In genomic region chr5:15124461-15124860, GRCh38 we compare ENCODE assay signal across 2 cellular contexts.
A peak's percentile ranks its signal among the peaks of the same experiment; 100 is the strongest.
TF ChIP-seq lines count a peak whose summit lies in the region.

No MANE protein-coding gene starts in this region.

TF ChIP-seq in HepG2, 621 proteins besides CTCF, POLR2A, EP300 and RAD21:
- no peak for TF ChIP-seq CHCHD3 (CRISPR knock-in tag; IDR thresholded peaks at IDR 0.05)
- TF ChIP-seq MAFK (conservative IDR thresholded peaks at IDR 0.05 in 1 of 2, IDR thresholded peaks at IDR 0.05 in 1 of 2; ENCODE audit: low read length in 2 of 2): peak; percentile 66 to 84
- TF ChIP-seq ATF7 (IDR thresholded peaks at IDR 0.05): peak; percentile 20; the same call in 1 of the 2 replicates
- no peak for TF ChIP-seq ATF7 (CRISPR knock-in tag; IDR thresholded peaks at IDR 0.05)
- peak; percentile 70; the same call in 1 of the 2 replicates for TF ChIP-seq MAFF (IDR thresholded peaks at IDR 0.05; ENCODE audit: low read depth, low read length)

TF ChIP-seq in K562, 482 proteins besides CTCF, POLR2A, EP300 and RAD21:
- no peak for TF ChIP-seq ZNF3 (CRISPR knock-in tag; IDR thresholded peaks at IDR 0.05)
- no peak for TF ChIP-seq HBP1 (CRISPR knock-in tag; IDR thresholded peaks at IDR 0.05)
- TF ChIP-seq ZBTB34 (CRISPR knock-in tag; IDR thresholded peaks at IDR 0.05): no peak
- TF ChIP-seq ZC3H11A (IDR thresholded peaks at IDR 0.05; ENCODE audit: low read depth, low read length): no peak
- TF ChIP-seq CREB3L1 (IDR thresholded peaks at IDR 0.05; ENCODE audit: borderline replicate concordance, low read depth): no peak
- TF ChIP-seq ELK1 (CRISPR knock-in tag; IDR thresholded peaks at IDR 0.05): no peak
- TF ChIP-seq DMBX1 (CRISPR knock-in tag; IDR thresholded peaks at IDR 0.05; ENCODE audit: borderline replicate concordance): no peak
- no peak for TF ChIP-seq FOXO4 (CRISPR knock-in tag; IDR thresholded peaks at IDR 0.05)
- no peak for TF ChIP-seq TFE3 (CRISPR knock-in tag; IDR thresholded peaks at IDR 0.05)
- peak; percentile 38; the same call in 1 of the 2 replicates for TF ChIP-seq C11orf30 (IDR thresholded peaks at IDR 0.05; ENCODE audit: low read depth)
- TF ChIP-seq ZNF57 (CRISPR knock-in tag; IDR thresholded peaks at IDR 0.05): no peak
- no peak for TF ChIP-seq COPS2 (conservative IDR thresholded peaks at IDR 0.05)
- no peak for TF ChIP-seq SMARCB1 (IDR thresholded peaks at IDR 0.05; ENCODE audit: insufficient read length, low read depth)
- TF ChIP-seq ZNF316 (IDR thresholded peaks at IDR 0.05): peak; percentile 57
- TF ChIP-seq IRF9 (tag; IDR thresholded peaks at IDR 0.05): no peak
- no peak for TF ChIP-seq CGGBP1 (CRISPR knock-in tag; IDR thresholded peaks at IDR 0.05)
- TF ChIP-seq ZNF280B (CRISPR knock-in tag; IDR thresholded peaks at IDR 0.05): no peak
- peak; percentile 35 for TF ChIP-seq MAFG (tag; conservative IDR thresholded peaks at IDR 0.05)
TF ChIP-seq in K562: peak in this region for 3.
